ENCODE assay signal across 26 cellular contexts in the genomic region with DNA sequence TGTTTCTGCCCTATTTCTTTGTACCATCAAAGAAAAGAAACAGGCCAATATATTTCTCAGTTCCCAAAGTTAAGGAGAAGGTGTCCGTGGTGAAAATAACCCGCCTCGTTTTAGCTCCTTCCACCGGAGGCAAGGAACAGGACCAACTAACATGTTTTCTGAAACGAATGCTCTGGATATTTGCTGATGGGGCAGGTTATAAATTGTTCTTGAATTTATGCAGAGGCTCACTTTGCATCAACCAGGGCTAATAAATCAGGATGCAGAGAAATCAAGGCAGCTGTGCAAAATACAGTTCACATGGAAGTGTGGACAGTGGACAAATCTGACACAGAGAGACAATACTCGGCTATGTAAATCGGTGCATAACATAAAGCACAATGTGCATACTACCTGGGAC.
"Had no signal": no experiment of that assay in that cellular context is flagged by ENCODE, and none has a peak within 500 bp of the region (broad histone marks: within the 10 kb centered on the region; RNA-seq: fewer than 3 reads in every experiment).

No MANE protein-coding gene starts in this region.

- H3K9me3 ChIP-seq: stomach, testis, thoracic aorta, thyroid gland, transverse colon, upper lobe of left lung, upper lobe of right lung, uterus, vagina had no signal

- H3K36me3 ChIP-seq: stomach, thoracic aorta, thyroid gland, tibial artery, tibial nerve, transverse colon, upper lobe of left lung, upper lobe of right lung, uterus, vagina had no signal

- ATAC-seq: stimulated activated effector memory CD8-positive, alpha-beta T cell treated with anti-CD3 and anti-CD28 coated beads, Interleukin-12 subunit alpha, Interleukin-12 subunit beta, amount 100 ng/mL, for 72 hours; stimulated activated memory B cell treated with anti-CD40 and anti-IgM and Interleukin-4, amounts not matched to agents 10 μg/mL and 1 μg/mL and 100 μg/mL, for 72 hours; stimulated activated naive B cell treated with anti-CD40 and anti-IgM and Interleukin-4, amounts not matched to agents 10 μg/mL and 1 μg/mL and 100 μg/mL, for 72 hours; stimulated activated naive CD8-positive, alpha-beta T cell treated with anti-CD3 and anti-CD28 coated beads, Interleukin-15, amount 100 ng/mL, for 72 hours; stimulated activated naive CD8-positive, alpha-beta T cell treated with anti-CD3 and anti-CD28 coated beads, Interleukin-15, Interleukin-2, amounts not matched to agents 100 U/mL and 50 U/mL, for 24 hours; upper lobe of right lung had no signal

- H3K27ac ChIP-seq: stomach, testis, thoracic aorta, thyroid gland, tibial artery, tibial nerve, transverse colon, upper lobe of left lung, upper lobe of right lung, uterus, vagina had no signal

- DNase-seq: stimulated activated CD4-positive, alpha-beta T cell treated with anti-CD3 and anti-CD28 coated beads, Interleukin-2, amount 100 ng/mL, for 48 hours; stimulated activated CD4-positive, alpha-beta T cell treated with anti-CD3 and anti-CD28 coated beads, Interleukin-4, amount 100 ng/mL, for 1 hour; stimulated activated CD4-positive, alpha-beta T cell treated with anti-CD3 and anti-CD28 coated beads, Interleukin-4, amount 100 ng/mL, for 24 hours; stimulated activated CD4-positive, alpha-beta T cell treated with anti-CD3 and anti-CD28 coated beads, Interleukin-4, amount 100 ng/mL, for 4 hours; stimulated activated CD8-positive, alpha-beta memory T cell treated with anti-CD3 and anti-CD28 coated beads, Interleukin-4, amount 100 ng/mL, for 48 hours; stimulated activated naive B cell treated with anti-CD40 and anti-IgM and Interleukin-4, amounts not matched to agents 10 μg/mL and 1 μg/mL and 100 μg/mL, for 72 hours; stimulated activated naive CD4-positive, alpha-beta T cell; stimulated activated naive CD4-positive, alpha-beta T cell treated with Interleukin-2 at 50 U/mL for 16 hours; stimulated activated naive CD8-positive, alpha-beta T cell treated with anti-CD3 and anti-CD28 coated beads, Interleukin-15, amount 100 ng/mL, for 72 hours; stimulated activated naive CD8-positive, alpha-beta T cell treated with anti-CD3 and anti-CD28 coated beads, Interleukin-15, Interleukin-2, amounts not matched to agents 100 U/mL and 50 U/mL, for 24 hours; stomach; substantia nigra; testis; thyroid gland; tibial artery; transverse colon; trophoblast cell; upper lobe of left lung; upper lobe of right lung; uterus had no signal

- H3K4me1 ChIP-seq: stomach, testis, thyroid gland, tibial artery, tibial nerve, transverse colon, upper lobe of left lung, upper lobe of right lung, uterus, vagina had no signal

- FAIRE-seq: urothelium cell line had no signal

- H3K4me3 ChIP-seq: stomach, testis, thoracic aorta, thyroid gland, tibial artery, tibial nerve, transverse colon, upper lobe of left lung, upper lobe of right lung, uterus, vagina had no signal

- H3K27me3 ChIP-seq: stomach, testis, thyroid gland, tibial artery, tibial nerve, transverse colon, upper lobe of left lung, upper lobe of right lung, uterus, vagina had no signal
